23 cellular contexts compared by ENCODE assay signal in the genomic region with DNA sequence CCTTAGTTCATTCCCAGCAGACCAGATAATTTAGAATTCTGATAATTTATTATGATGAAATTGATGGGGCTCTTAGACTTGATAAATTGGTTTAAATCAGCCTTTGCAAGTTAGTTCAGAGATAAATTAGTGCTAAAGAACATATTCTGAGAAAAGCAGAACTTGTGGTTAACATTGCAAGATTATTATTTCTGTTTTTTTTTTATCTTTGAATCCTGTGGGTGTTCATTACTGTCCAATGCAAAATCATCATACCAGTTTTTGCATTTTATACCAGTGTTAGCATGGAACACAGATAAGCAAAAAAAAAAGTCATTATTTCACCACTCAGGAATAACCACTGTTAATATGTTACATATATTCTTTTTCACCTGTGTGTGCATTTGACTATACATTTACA. TPM values are rescaled to one million over a fixed set of nuclear protein-coding genes. Genes with fewer than 3 reads are reported as not detected.
A peak's percentile ranks its signal among the peaks of the same experiment; 100 is the strongest.
DNase-seq lines count a peak whose midpoint lies in the region; TF ChIP-seq lines count a peak whose summit lies in the region.
"Had no signal": no experiment of that assay in that cellular context is flagged by ENCODE, and none has a peak within 500 bp of the region (broad histone marks: within the 10 kb centered on the region; RNA-seq: fewer than 3 reads in every experiment).

No MANE protein-coding gene starts in this region.

- DNase-seq in AML-193 (lab: John Stamatoyannopoulos, UW) (peak; percentile 64 to 68), KBM-7 (peak; percentile 48), mesenchymal stem cell (no peak), BE2C (no peak), amygdala (lab: John Stamatoyannopoulos, UW) (no peak)
- DNase-seq in activated T-helper 2 cell treated with anti-CD3 and anti-CD28 coated beads, Interferon-gamma antibody, Interleukin-2, Interleukin-4, amounts not matched to agents 10 μg/mL and 5 μg/mL and 100 μg/mL, durations not matched to agents 14 hours and 24 hours and 36 hours (ENCODE audit: low spot score), result no peak
- DNase-seq in activated CD4-positive, alpha-beta T cell treated with anti-CD3 and anti-CD28 coated beads for 48 hours, result no peak
- DNase-seq: activated CD4-positive, alpha-beta memory T cell treated with anti-CD3 and anti-CD28 coated beads for 36 hours; activated naive CD4-positive, alpha-beta T cell treated with anti-CD3 and anti-CD28 coated beads, Interleukin-2, amount 50 U/mL, for 16 hours; activated T-cell treated with anti-CD3 and anti-CD28 coated beads, Interleukin-2, amount 50 U/mL, for 1 hour; DND-41; hippocampal formation; kidney; NCI-H146; NCI-H2171 treated with DMSO at 0.1 percent for 48 hours; NCI-H748 treated with DMSO at 0.1 percent for 48 hours; RPMI8226; stimulated activated CD4-positive, alpha-beta T cell treated with anti-CD3 and anti-CD28 coated beads, Interleukin-15, amount 100 ng/mL, for 24 hours; stimulated activated naive CD4-positive, alpha-beta T cell treated with Interleukin-2 at 50 U/mL for 16 hours; trophoblast cell had no signal

- no peak overlapping the region for H2AK5ac ChIP-seq in mesenchymal stem cell (ENCODE audit: low read length, severe bottlenecking)

- H2AFZ ChIP-seq in SU-DHL-6 (ENCODE audit: low read depth, low read length, severe bottlenecking) (no peak overlapping the region), mesenchymal stem cell (ENCODE audit: low read depth, low read length) (no peak overlapping the region)

- H3K79me2 ChIP-seq in SU-DHL-6 (ENCODE audit: insufficient read depth, low read length), result peaks cover 90% of the 10 kb centered on the region

- peak overlapping the region; percentile 44 for H3K4me2 ChIP-seq in SU-DHL-6 (ENCODE audit: low read depth, low read length, poor library complexity, severe bottlenecking)
- H3K4me2 ChIP-seq in mesenchymal stem cell (ENCODE audit: low read length, poor library complexity, severe bottlenecking), result no peak overlapping the region

- no peak overlapping the region for H4K8ac ChIP-seq in mesenchymal stem cell (ENCODE audit: low read length)

- H3K4me3 ChIP-seq in SU-DHL-6 (ENCODE audit: insufficient read depth, low read length, poor library complexity, severe bottlenecking) (no peak overlapping the region), mesenchymal stem cell (ENCODE audit: insufficient read depth in 1 of 2, low read depth in 1 of 2, low read length in 2 of 2) (no peak overlapping the region), BE2C (ENCODE audit: low read depth, low read length) (no peak overlapping the region)
- H3K4me3 ChIP-seq: body of pancreas had no signal

- H3K9me3 ChIP-seq in SU-DHL-6 (ENCODE audit: insufficient read depth, low read length) (no peaks in the 10 kb centered on the region), mesenchymal stem cell (ENCODE audit: control insufficient read depth, low read length) (no peaks in the 10 kb centered on the region), BE2C (no peaks in the 10 kb centered on the region)
- H3K9me3 ChIP-seq: body of pancreas had no signal

- no peak overlapping the region for H3K27ac Mint-ChIP-seq in activated T-helper 2 cell treated with anti-CD3 and anti-CD28 coated beads, Interferon-gamma antibody, Interleukin-2, Interleukin-4, amounts not matched to agents 10 μg/mL and 5 μg/mL and 100 μg/mL, durations not matched to agents 14 hours and 24 hours and 36 hours
- H3K27ac Mint-ChIP-seq: activated CD4-positive, alpha-beta memory T cell treated with anti-CD3 and anti-CD28 coated beads for 36 hours had no signal

- H3K23ac ChIP-seq in mesenchymal stem cell (ENCODE audit: low read length in 2 of 2), result no peak overlapping the region

- H3K27me3 Mint-ChIP-seq in activated T-helper 2 cell treated with anti-CD3 and anti-CD28 coated beads, Interferon-gamma antibody, Interleukin-2, Interleukin-4, amounts not matched to agents 10 μg/mL and 5 μg/mL and 100 μg/mL, durations not matched to agents 14 hours and 24 hours and 36 hours (ENCODE audit: low read depth), result no peaks in the 10 kb centered on the region
- H3K27me3 Mint-ChIP-seq: activated CD4-positive, alpha-beta memory T cell treated with anti-CD3 and anti-CD28 coated beads for 36 hours had no signal

- H3K9ac ChIP-seq in SU-DHL-6 (ENCODE audit: low read length) (peak overlapping the region; percentile 30), mesenchymal stem cell (ENCODE audit: low read length) (peak overlapping the region; percentile 49)

- H3K18ac ChIP-seq in mesenchymal stem cell (ENCODE audit: low read depth in 1 of 2, low read length in 2 of 2), result no peak overlapping the region

- in situ Hi-C loops in KBM-7 (cut with MboI; ENCODE audit: low pct_unique_long_range_greater_than_20kb, low sequenced_read_pairs), result no loop called here

- no peak overlapping the region for H2BK5ac ChIP-seq in mesenchymal stem cell (ENCODE audit: low read depth, low read length, poor library complexity, severe bottlenecking)

- no peaks in the 10 kb centered on the region for H3K9me3 Mint-ChIP-seq in activated T-helper 2 cell treated with anti-CD3 and anti-CD28 coated beads, Interferon-gamma antibody, Interleukin-2, Interleukin-4, amounts not matched to agents 10 μg/mL and 5 μg/mL and 100 μg/mL, durations not matched to agents 14 hours and 24 hours and 36 hours
- H3K9me3 Mint-ChIP-seq: activated CD4-positive, alpha-beta memory T cell treated with anti-CD3 and anti-CD28 coated beads for 36 hours had no signal

- no peaks in the 10 kb centered on the region for H3K9me2 ChIP-seq in SU-DHL-6 (replicated peaks; ENCODE audit: insufficient read depth, low read length)

- H2BK15ac ChIP-seq in mesenchymal stem cell (ENCODE audit: low read depth, poor library complexity, severe bottlenecking), result no peak overlapping the region

- H3K79me1 ChIP-seq in mesenchymal stem cell (replicated peaks; ENCODE audit: low read length, poor library complexity, severe bottlenecking), result peaks cover 3% of the 10 kb centered on the region

- H4K20me1 ChIP-seq in SU-DHL-6 (ENCODE audit: low read depth, low read length), result peaks cover 42% of the 10 kb centered on the region

- H3K4me1 Mint-ChIP-seq in activated T-helper 2 cell treated with anti-CD3 and anti-CD28 coated beads, Interferon-gamma antibody, Interleukin-2, Interleukin-4, amounts not matched to agents 10 μg/mL and 5 μg/mL and 100 μg/mL, durations not matched to agents 14 hours and 24 hours and 36 hours (ENCODE audit: low read depth), result peaks cover 37% of the 10 kb centered on the region

- intact Hi-C loops in activated T-helper 2 cell treated with anti-CD3 and anti-CD28 coated beads, Interferon-gamma antibody, Interleukin-2, Interleukin-4, amounts not matched to agents 10 μg/mL and 5 μg/mL and 100 μg/mL, durations not matched to agents 14 hours and 24 hours and 36 hours (cut with micrococcal nuclease), result no loop called here

- H3K27me3 ChIP-seq in SU-DHL-6 (ENCODE audit: low read length), result no peaks in the 10 kb centered on the region
- no peaks in the 10 kb centered on the region for H3K27me3 ChIP-seq in mesenchymal stem cell (ENCODE audit: control insufficient read depth in 1 of 2, insufficient read depth in 1 of 2, low read length in 2 of 2)
- H3K27me3 ChIP-seq in BE2C, result no peaks in the 10 kb centered on the region
- H3K27me3 ChIP-seq: body of pancreas had no signal

- H3K4me3 Mint-ChIP-seq in activated T-helper 2 cell treated with anti-CD3 and anti-CD28 coated beads, Interferon-gamma antibody, Interleukin-2, Interleukin-4, amounts not matched to agents 10 μg/mL and 5 μg/mL and 100 μg/mL, durations not matched to agents 14 hours and 24 hours and 36 hours (ENCODE audit: low read depth), result no peak overlapping the region
- H3K4me3 Mint-ChIP-seq: activated CD4-positive, alpha-beta memory T cell treated with anti-CD3 and anti-CD28 coated beads for 36 hours had no signal

- H3K14ac ChIP-seq in mesenchymal stem cell (ENCODE audit: low read length in 2 of 2), result no peak overlapping the region

- no peak overlapping the region for H4K91ac ChIP-seq in mesenchymal stem cell (ENCODE audit: low read length)

- H3K36me3 ChIP-seq in SU-DHL-6 (ENCODE audit: low read length) (peaks cover 25% of the 10 kb centered on the region), mesenchymal stem cell (ENCODE audit: control insufficient read depth in 1 of 2, insufficient read depth in 2 of 2, low read depth in 1 of 2, low read length in 2 of 2) (peaks cover 19 to 42% of the 10 kb centered on the region in 2 experiments), BE2C (peaks cover 45% of the 10 kb centered on the region)

- peaks cover 21% of the 10 kb centered on the region for H3F3A ChIP-seq in SU-DHL-6 (ENCODE audit: insufficient read depth)

- H3K27ac ChIP-seq in SU-DHL-6 (ENCODE audit: low read depth, low read length) (peak overlapping the region; percentile 77), mesenchymal stem cell (ENCODE audit: low read length, poor library complexity, severe bottlenecking) (no peak overlapping the region)
- H3K27ac ChIP-seq: coronary artery had no signal

- TF ChIP-seq CTCF in SU-DHL-6 (IDR thresholded peaks at IDR 0.05; ENCODE audit: insufficient read depth, low read length, poor library complexity, severe bottlenecking) (no peak), BE2C (IDR thresholded peaks at IDR 0.05; ENCODE audit: low read depth, low read length) (no peak)

- H3K4ac ChIP-seq in mesenchymal stem cell (ENCODE audit: low read depth in 1 of 2, low read length in 2 of 2), result no peak overlapping the region

- H3K4me1 ChIP-seq in mesenchymal stem cell (ENCODE audit: control insufficient read depth, insufficient read depth, low read depth, low read length) (peaks cover 4% of the 10 kb centered on the region), BE2C (no peaks in the 10 kb centered on the region; the same call in 1 of the 2 replicates)

- H3K36me3 Mint-ChIP-seq in activated T-helper 2 cell treated with anti-CD3 and anti-CD28 coated beads, Interferon-gamma antibody, Interleukin-2, Interleukin-4, amounts not matched to agents 10 μg/mL and 5 μg/mL and 100 μg/mL, durations not matched to agents 14 hours and 24 hours and 36 hours (ENCODE audit: low read depth), result peaks cover 73% of the 10 kb centered on the region

- no peak overlapping the region for H2BK12ac ChIP-seq in mesenchymal stem cell (ENCODE audit: low read length in 2 of 2)

- H2BK120ac ChIP-seq in mesenchymal stem cell (ENCODE audit: low read depth, low read length), result no peak overlapping the region

RNA-seq across cellular contexts. Expression of gene SEPTIN2, which starts 9.1 kb away (rescaled TPM):
- 369 TPM for polyA plus RNA-seq in mesenchymal stem cell (2013, experiment 1 of 2)
- polyA plus RNA-seq in mesenchymal stem cell (2013, experiment 2 of 2), result 372 TPM
- 231 TPM in 2 replicates for total RNA-seq in activated T-helper 2 cell treated with anti-CD3 and anti-CD28 coated beads, Interferon-gamma antibody, Interleukin-2, Interleukin-4, amounts not matched to agents 10 μg/mL and 5 μg/mL and 100 μg/mL, durations not matched to agents 14 hours and 24 hours and 36 hours
- polyA plus RNA-seq in BE2C (2012; ENCODE audit: insufficient read depth, insufficient read length, low read depth), result 268 TPM

RNA-seq across cellular contexts. Expression of gene HDLBP, which starts 9.3 kb away (rescaled TPM):
- 768 TPM for polyA plus RNA-seq in mesenchymal stem cell (2013, experiment 1 of 2)
- 740 TPM for polyA plus RNA-seq in mesenchymal stem cell (2013, experiment 2 of 2)
- 282 and 293 TPM in 2 replicates for total RNA-seq in activated T-helper 2 cell treated with anti-CD3 and anti-CD28 coated beads, Interferon-gamma antibody, Interleukin-2, Interleukin-4, amounts not matched to agents 10 μg/mL and 5 μg/mL and 100 μg/mL, durations not matched to agents 14 hours and 24 hours and 36 hours
- polyA plus RNA-seq in BE2C (2012; ENCODE audit: insufficient read depth, insufficient read length, low read depth), result 581 TPM

RNA-seq across cellular contexts. Expression of gene FARP2, which starts 31.3 kb away (rescaled TPM):
- 15.5 TPM for polyA plus RNA-seq in mesenchymal stem cell (2013, experiment 1 of 2)
- 14.7 TPM for polyA plus RNA-seq in mesenchymal stem cell (2013, experiment 2 of 2)
- total RNA-seq in activated T-helper 2 cell treated with anti-CD3 and anti-CD28 coated beads, Interferon-gamma antibody, Interleukin-2, Interleukin-4, amounts not matched to agents 10 μg/mL and 5 μg/mL and 100 μg/mL, durations not matched to agents 14 hours and 24 hours and 36 hours, result 38.1 and 38.2 TPM in 2 replicates
- 18.7 TPM for polyA plus RNA-seq in BE2C (2012; ENCODE audit: insufficient read depth, insufficient read length, low read depth)

Comparison
In these comparisons a context has a peak if more than half of its experiments do, and no peak if none do; other contexts are left out.
1. DNase-seq: peak in AML-193 (2 of 2) and KBM-7 (single experiment); none in mesenchymal stem cell (single experiment), activated T-helper 2 cell treated with anti-CD3 and anti-CD28 coated beads, Interferon-gamma antibody, Interleukin-2, Interleukin-4, amounts not matched to agents 10 μg/mL and 5 μg/mL and 100 μg/mL, durations not matched to agents 14 hours and 24 hours and 36 hours (single experiment), BE2C (single experiment), activated CD4-positive, alpha-beta T cell treated with anti-CD3 and anti-CD28 coated beads for 48 hours (single experiment) and amygdala (0 of 56).